19 cellular contexts compared by ENCODE assay signal in the genomic region with DNA sequence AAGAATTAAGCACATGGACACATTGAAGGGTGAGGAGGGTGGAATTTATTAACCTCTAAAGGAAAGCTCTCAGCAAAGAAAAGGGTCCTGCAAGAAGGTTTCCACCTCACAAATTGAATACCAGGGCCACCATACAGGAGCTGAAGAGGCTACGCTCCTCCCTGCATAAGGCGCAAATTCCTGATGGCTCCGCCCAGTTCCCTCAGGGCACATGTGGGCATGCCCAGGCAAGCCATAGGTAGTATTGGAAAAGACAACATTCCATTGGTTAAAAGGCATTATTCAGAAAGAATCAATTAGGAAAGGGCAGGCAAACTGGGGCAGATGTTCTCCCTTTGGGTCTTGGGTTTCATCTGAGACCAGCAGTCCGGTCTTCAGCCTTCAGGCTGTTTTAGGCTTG.
"Had no signal": no experiment of that assay in that cellular context is flagged by ENCODE, and none has a peak within 500 bp of the region (broad histone marks: within the 10 kb centered on the region; RNA-seq: fewer than 3 reads in every experiment).

No MANE protein-coding gene starts in this region.

- H3K4me3 ChIP-seq: cardiac muscle cell, colonic mucosa, gastroesophageal sphincter, neural progenitor cell, ovary, upper lobe of right lung had no signal

- H3K9me3 ChIP-seq: colonic mucosa, gastroesophageal sphincter, ovary, upper lobe of right lung had no signal

- H3K9me3 Mint-ChIP-seq: activated naive CD8-positive, alpha-beta T cell treated with anti-CD3 and anti-CD28 coated beads for 36 hours; neural progenitor cell; stimulated activated naive CD8-positive, alpha-beta T cell treated with anti-CD3 and anti-CD28 coated beads, Interleukin-15, Interleukin-2, amounts not matched to agents 100 ng/mL and 50 ng/mL, for 24 hours had no signal

- H3K36me3 Mint-ChIP-seq: activated naive CD8-positive, alpha-beta T cell treated with anti-CD3 and anti-CD28 coated beads for 36 hours; memory B cell; neural progenitor cell had no signal

- H3K27me3 ChIP-seq: cardiac muscle cell, colonic mucosa, gastroesophageal sphincter, neural progenitor cell, ovary, upper lobe of right lung had no signal

- H3K36me3 ChIP-seq: cardiac muscle cell, colonic mucosa, gastroesophageal sphincter, neural progenitor cell, ovary, upper lobe of right lung had no signal

- H3K4me1 Mint-ChIP-seq: activated naive CD8-positive, alpha-beta T cell treated with anti-CD3 and anti-CD28 coated beads for 36 hours; memory B cell; neural progenitor cell had no signal

- H3K4me3 Mint-ChIP-seq: activated naive CD8-positive, alpha-beta T cell treated with anti-CD3 and anti-CD28 coated beads for 36 hours; memory B cell; neural progenitor cell; stimulated activated naive CD8-positive, alpha-beta T cell treated with anti-CD3 and anti-CD28 coated beads, Interleukin-15, Interleukin-2, amounts not matched to agents 100 ng/mL and 50 ng/mL, for 24 hours had no signal

- H3K27ac Mint-ChIP-seq: activated naive CD8-positive, alpha-beta T cell treated with anti-CD3 and anti-CD28 coated beads for 36 hours; memory B cell; neural progenitor cell; stimulated activated naive CD8-positive, alpha-beta T cell treated with anti-CD3 and anti-CD28 coated beads, Interleukin-15, Interleukin-2, amounts not matched to agents 100 ng/mL and 50 ng/mL, for 24 hours had no signal

- H3K27me3 Mint-ChIP-seq: activated naive CD8-positive, alpha-beta T cell treated with anti-CD3 and anti-CD28 coated beads for 36 hours; memory B cell; stimulated activated naive CD8-positive, alpha-beta T cell treated with anti-CD3 and anti-CD28 coated beads, Interleukin-15, Interleukin-2, amounts not matched to agents 100 ng/mL and 50 ng/mL, for 24 hours had no signal

- DNase-seq: activated CD4-positive, alpha-beta T cell treated with anti-CD3 and anti-CD28 coated beads for 1 hour; activated CD4-positive, alpha-beta T cell treated with anti-CD3 and anti-CD28 coated beads, Interleukin-2, amount 50 U/mL, for 48 hours; activated gamma-delta T cell treated with Interleukin-2 at 50 U/mL for 16 hours; activated naive CD8-positive, alpha-beta T cell treated with anti-CD3 and anti-CD28 coated beads for 36 hours; activated T-cell treated with anti-CD3 and anti-CD28 coated beads, Interleukin-2, amount 50 U/mL, for 48 hours; anterior cingulate cortex; colonic mucosa; effector CD4-positive, alpha-beta T cell; hypothalamus; ovary; stimulated activated CD4-positive, alpha-beta T cell treated with anti-CD3 and anti-CD28 coated beads, Interleukin-15, amount 100 ng/mL, for 24 hours; stimulated activated CD4-positive, alpha-beta T cell treated with anti-CD3 and anti-CD28 coated beads, Interleukin-4, amount 100 ng/mL, for 24 hours; T-helper 9 cell; upper lobe of right lung had no signal

- ATAC-seq: gastroesophageal sphincter, upper lobe of right lung had no signal

- H3K4me1 ChIP-seq: colonic mucosa had no signal
